Comparison of ENCODE assay signal across 13 cellular contexts in genomic region chr5:172886396-172886932, GRCh38. TPM values are rescaled to one million over a fixed set of nuclear protein-coding genes. Genes with fewer than 3 reads are reported as not detected.
DNase-seq lines count a peak whose midpoint lies in the region; ATAC-seq and TF ChIP-seq lines count a peak whose summit lies in the region.
"Had no signal": no experiment of that assay in that cellular context is flagged by ENCODE, and none has a peak within 500 bp of the region (broad histone marks: within the 10 kb centered on the region; RNA-seq: fewer than 3 reads in every experiment).

No MANE protein-coding gene starts in this region.

- CTCF ChIA-PET in OCI-LY7 (lab: Charles Lee; ENCODE audit: unreplicated experiment): no interaction called here

- peaks cover 0 to 30% (median 12%) of the 10 kb centered on the region in 9 donors for H3K36me3 ChIP-seq in heart left ventricle
- H3K36me3 ChIP-seq in rectal smooth muscle tissue (ENCODE audit: control insufficient read depth, insufficient read depth, low read length): peaks cover 3% of the 10 kb centered on the region
- H3K36me3 ChIP-seq in OCI-LY7 (ENCODE audit: insufficient read depth, low read length): peaks cover 41% of the 10 kb centered on the region

- TF ChIP-seq CTCF in heart left ventricle (IDR thresholded peaks at IDR 0.05) (no peak), foreskin keratinocyte (conservative IDR thresholded peaks at IDR 0.05) (no peak), OCI-LY7 (conservative IDR thresholded peaks at IDR 0.05; ENCODE audit: low read length) (no peak)

- no peaks in the 10 kb centered on the region for H3K9me2 ChIP-seq in OCI-LY7 (ENCODE audit: insufficient read depth, low read length)

- H4K20me1 ChIP-seq in OCI-LY7 (ENCODE audit: insufficient read depth, low read length): peaks cover 10% of the 10 kb centered on the region

- no peaks in the 10 kb centered on the region for H3K27me3 ChIP-seq in heart left ventricle
- no peaks in the 10 kb centered on the region for H3K27me3 ChIP-seq in foreskin keratinocyte
- H3K27me3 ChIP-seq in rectal smooth muscle tissue (ENCODE audit: control insufficient read depth, insufficient read depth, low read length): no peaks in the 10 kb centered on the region

- no peak for TF ChIP-seq POLR2A in heart left ventricle (IDR thresholded peaks at IDR 0.05)

- WGBS in heart left ventricle, 4 donors: 83 to 91% (median 87%) methylated on average over 8 of the region's 8 CpGs

- DNase-seq in heart left ventricle (no peak), left ventricle myocardium superior (no peak), foreskin keratinocyte (no peak), sciatic nerve (ENCODE audit: low spot score) (no peak), HPDE6-E6E7 (ENCODE audit: extremely low spot score) (no peak), OCI-LY7 (ENCODE audit: low spot score) (no peak)
- DNase-seq: activated naive CD8-positive, alpha-beta T cell treated with anti-CD3 and anti-CD28 coated beads for 36 hours; DMS153; effector CD8-positive, alpha-beta T cell; NCI-H446 had no signal

- H3K9ac ChIP-seq in rectal smooth muscle tissue (ENCODE audit: low read length): no peak overlapping the region

- H3K4me3 ChIP-seq in heart left ventricle (no peak overlapping the region), rectal smooth muscle tissue (ENCODE audit: low read length) (no peak overlapping the region), OCI-LY7 (ENCODE audit: low read depth, low read length, poor library complexity, severe bottlenecking) (no peak overlapping the region)
- H3K4me3 ChIP-seq: psoas muscle had no signal

- intact Hi-C loops in heart left ventricle (cut with DNase I) (no loop called here), left ventricle myocardium superior (cut with micrococcal nuclease) (no loop called here), sciatic nerve (cut with DNase I) (no loop called here), OCI-LY7 (cut with micrococcal nuclease; ENCODE audit: unreplicated experiment) (no loop called here)

- H3K9me3 ChIP-seq in heart left ventricle: peaks cover 0 to 8% (median 0%) of the 10 kb centered on the region in 12 donors
- no peaks in the 10 kb centered on the region for H3K9me3 ChIP-seq in OCI-LY7 (ENCODE audit: low read length)
- H3K9me3 ChIP-seq: psoas muscle had no signal

- POLR2A ChIA-PET in OCI-LY7 (lab: Charles Lee): no interaction called here

- peak overlapping the region in 11 of 12 donors; percentile 58 to 93 (median 88) for H3K27ac ChIP-seq in heart left ventricle
- peak overlapping the region; percentile 35 for H3K27ac ChIP-seq in foreskin keratinocyte
- peak overlapping the region; percentile 90 for H3K27ac ChIP-seq in rectal smooth muscle tissue (ENCODE audit: low read depth, low read length)
- H3K27ac ChIP-seq in OCI-LY7 (ENCODE audit: low read depth, low read length, poor library complexity, severe bottlenecking): no peak overlapping the region

- H3K4me1 ChIP-seq in heart left ventricle: peaks cover 0 to 64% (median 42%) of the 10 kb centered on the region in 12 donors
- H3K4me1 ChIP-seq in foreskin keratinocyte: no peaks in the 10 kb centered on the region
- H3K4me1 ChIP-seq in rectal smooth muscle tissue (ENCODE audit: control insufficient read depth, insufficient read depth, low read length): peaks cover 29% of the 10 kb centered on the region
- no peaks in the 10 kb centered on the region for H3K4me1 ChIP-seq in OCI-LY7 (ENCODE audit: insufficient read depth, low read length, poor library complexity, severe bottlenecking)

- no peak for ATAC-seq in heart left ventricle
- ATAC-seq in left ventricle myocardium superior: no peak
- ATAC-seq in foreskin keratinocyte: peak; percentile 36
- ATAC-seq in sciatic nerve: no peak
- ATAC-seq in GM19035 (IDR thresholded peaks at IDR 0.05; ENCODE audit: unreplicated experiment): no peak

- H3K4me2 ChIP-seq in OCI-LY7 (ENCODE audit: low read length): no peak overlapping the region

- H3K79me2 ChIP-seq in OCI-LY7 (ENCODE audit: insufficient read depth, low read depth, low read length): no peaks in the 10 kb centered on the region

- no TSS peak for BruUV-seq in OCI-LY7 (replicated peaks; lab: Mats Ljungman, UMichigan)

- no peak overlapping the region for H2AFZ ChIP-seq in OCI-LY7 (ENCODE audit: low read length)

RNA-seq across cellular contexts. Expression of gene ERGIC1, which starts 52.4 kb away (rescaled TPM):
- total RNA-seq in heart left ventricle (100 to 1,000 TPM in 1 of 9 donors, 10 to 100 TPM in 8; 67.0 to 109 (median 84.9) TPM), left ventricle myocardium superior (81.4 TPM), foreskin keratinocyte (86.8 and 90.9 TPM in 2 replicates), sciatic nerve (87.3 TPM), OCI-LY7 (2022) (178 and 201 TPM in 2 replicates)
- polyA plus RNA-seq in heart left ventricle (100 to 1,000 TPM in 1 of 2 donors, 10 to 100 TPM in 1; 66.6 to 115 TPM), foreskin keratinocyte (54.3 and 61.3 TPM in 2 replicates)
- 101 and 125 TPM in 2 replicates for total RNA-seq in OCI-LY7 (2014; rRNA removed; shearing (Covaris generic))
